1 cellular context compared by ENCODE assay signal in the genomic region with DNA sequence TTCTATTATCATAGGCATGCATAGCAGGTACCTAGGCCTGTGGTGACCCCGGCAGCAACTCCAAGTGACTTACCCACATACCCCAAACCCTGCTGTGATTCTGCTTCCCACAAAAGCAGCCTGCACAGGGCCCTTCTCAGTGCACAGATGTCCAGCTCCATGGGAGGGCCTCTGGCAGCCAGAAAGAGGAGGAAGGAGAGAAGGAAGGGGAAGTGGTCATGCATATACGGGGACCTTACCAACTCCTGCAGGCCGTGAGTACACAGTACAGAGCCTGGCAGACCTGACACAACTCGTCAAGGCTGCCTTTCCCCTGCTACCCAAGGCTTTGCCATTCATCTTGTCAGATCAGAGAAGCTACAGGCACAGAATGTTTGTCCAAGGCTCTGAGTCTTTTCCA.
TF ChIP-seq lines count a peak whose summit lies in the region.

No MANE protein-coding gene starts in this region.

TF ChIP-seq in GM23338, 12 proteins besides CTCF, POLR2A, EP300 and RAD21 (continued from another document):
- no peak for TF ChIP-seq STAT1 (IDR thresholded peaks at IDR 0.05; ENCODE audit: unreplicated experiment)
- TF ChIP-seq CREB1 (CRISPR knock-in tag; IDR thresholded peaks at IDR 0.05; ENCODE audit: low read depth), result no peak
- no peak for TF ChIP-seq POLR2AphosphoS5 (IDR thresholded peaks at IDR 0.05; ENCODE audit: low read depth)
- TF ChIP-seq ZNF114 (CRISPR knock-in tag; IDR thresholded peaks at IDR 0.05), result no peak
- TF ChIP-seq NANOG (IDR thresholded peaks at IDR 0.05; ENCODE audit: borderline replicate concordance), result no peak
- no peak for TF ChIP-seq ZNF331 (CRISPR knock-in tag; IDR thresholded peaks at IDR 0.05; ENCODE audit: low read depth)
- TF ChIP-seq JUNB (IDR thresholded peaks at IDR 0.05; ENCODE audit: unreplicated experiment), result no peak
- no peak for TF ChIP-seq EZH2 (IDR thresholded peaks at IDR 0.05; ENCODE audit: low read depth, unreplicated experiment)
- no peak for TF ChIP-seq EZH2phosphoT487 (IDR thresholded peaks at IDR 0.05; ENCODE audit: unreplicated experiment)
- TF ChIP-seq, protein P1, sequence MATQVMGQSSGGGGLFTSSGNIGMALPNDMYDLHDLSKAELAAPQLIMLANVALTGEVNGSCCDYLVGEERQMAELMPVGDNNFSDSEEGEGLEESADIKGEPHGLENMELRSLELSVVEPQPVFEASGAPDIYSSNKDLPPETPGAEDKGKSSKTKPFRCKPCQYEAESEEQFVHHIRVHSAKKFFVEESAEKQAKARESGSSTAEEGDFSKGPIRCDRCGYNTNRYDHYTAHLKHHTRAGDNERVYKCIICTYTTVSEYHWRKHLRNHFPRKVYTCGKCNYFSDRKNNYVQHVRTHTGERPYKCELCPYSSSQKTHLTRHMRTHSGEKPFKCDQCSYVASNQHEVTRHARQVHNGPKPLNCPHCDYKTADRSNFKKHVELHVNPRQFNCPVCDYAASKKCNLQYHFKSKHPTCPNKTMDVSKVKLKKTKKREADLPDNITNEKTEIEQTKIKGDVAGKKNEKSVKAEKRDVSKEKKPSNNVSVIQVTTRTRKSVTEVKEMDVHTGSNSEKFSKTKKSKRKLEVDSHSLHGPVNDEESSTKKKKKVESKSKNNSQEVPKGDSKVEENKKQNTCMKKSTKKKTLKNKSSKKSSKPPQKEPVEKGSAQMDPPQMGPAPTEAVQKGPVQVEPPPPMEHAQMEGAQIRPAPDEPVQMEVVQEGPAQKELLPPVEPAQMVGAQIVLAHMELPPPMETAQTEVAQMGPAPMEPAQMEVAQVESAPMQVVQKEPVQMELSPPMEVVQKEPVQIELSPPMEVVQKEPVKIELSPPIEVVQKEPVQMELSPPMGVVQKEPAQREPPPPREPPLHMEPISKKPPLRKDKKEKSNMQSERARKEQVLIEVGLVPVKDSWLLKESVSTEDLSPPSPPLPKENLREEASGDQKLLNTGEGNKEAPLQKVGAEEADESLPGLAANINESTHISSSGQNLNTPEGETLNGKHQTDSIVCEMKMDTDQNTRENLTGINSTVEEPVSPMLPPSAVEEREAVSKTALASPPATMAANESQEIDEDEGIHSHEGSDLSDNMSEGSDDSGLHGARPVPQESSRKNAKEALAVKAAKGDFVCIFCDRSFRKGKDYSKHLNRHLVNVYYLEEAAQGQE (IDR thresholded peaks at IDR 0.05; ENCODE audit: unreplicated experiment), result no peak
